16 cellular contexts compared by ENCODE assay signal in genomic region chr3:72818915-72819314, GRCh38. TPM values are rescaled to one million over a fixed set of nuclear protein-coding genes. Genes with fewer than 3 reads are reported as not detected.
A peak's percentile ranks its signal among the peaks of the same experiment; 100 is the strongest.
DNase-seq lines count a peak whose midpoint lies in the region; ATAC-seq and TF ChIP-seq lines count a peak whose summit lies in the region.
"Had no signal": no experiment of that assay in that cellular context is flagged by ENCODE, and none has a peak within 500 bp of the region (broad histone marks: within the 10 kb centered on the region; RNA-seq: fewer than 3 reads in every experiment).

No MANE protein-coding gene starts in this region.

- H3K4me2 ChIP-seq in hepatocyte: no peak overlapping the region
- H3K4me2 ChIP-seq: KMS-11 had no signal

- intact Hi-C loops in posterior cingulate gyrus (cut with DNase I) (no loop called here), left ventricle myocardium superior (cut with micrococcal nuclease) (loop anchor here (10.0 kb wide), 2 partner anchors 154 to 374 kb away; partner anchors contain the start of gene RYBP)

- H4K20me1 ChIP-seq in hepatocyte (ENCODE audit: insufficient read depth, poor library complexity, severe bottlenecking): no peaks in the 10 kb centered on the region

- H3K36me3 ChIP-seq in hepatocyte (replicated peaks; ENCODE audit: insufficient read depth, low read depth): no peaks in the 10 kb centered on the region

- H3K9me2 ChIP-seq in hepatocyte (replicated peaks; ENCODE audit: insufficient read depth): no peaks in the 10 kb centered on the region

- H3K9me3 ChIP-seq in hepatocyte (ENCODE audit: low read depth): no peaks in the 10 kb centered on the region
- H3K9me3 ChIP-seq: esophagus squamous epithelium had no signal

- ATAC-seq in left ventricle myocardium superior: no peak
- ATAC-seq: activated CD8-positive, alpha-beta memory T cell treated with anti-CD3 and anti-CD28 coated beads, Interleukin-2, amount 10 ng/mL, durations not matched to agents 7 days and 5 days; naive thymus-derived CD8-positive, alpha-beta T cell had no signal

- peak; percentile 52 for DNase-seq in AG09309 (ENCODE audit: low read depth)
- DNase-seq in GM12865 (ENCODE audit: low read depth): peak; percentile 59
- peak; percentile 75 for DNase-seq in astrocyte of the spinal cord (ENCODE audit: low read depth, low spot score)
- peak; percentile 26 for DNase-seq in hepatocyte (ENCODE audit: low spot score)
- DNase-seq in GF-D8 (lab: John Stamatoyannopoulos, UW): no peak
- DNase-seq in NCI-H748 treated with DMSO at 0.1 percent for 48 hours (lab: John Stamatoyannopoulos, UW): no peak
- no peak for DNase-seq in posterior cingulate gyrus
- DNase-seq in left ventricle myocardium superior: no peak
- DNase-seq: activated CD8-positive, alpha-beta memory T cell treated with anti-CD3 and anti-CD28 coated beads, Interleukin-2, amount 10 ng/mL, durations not matched to agents 7 days and 5 days; esophagus squamous epithelium; kidney glomerular epithelial cell; naive thymus-derived CD8-positive, alpha-beta T cell; NCI-H187; stimulated activated CD4-positive, alpha-beta T cell treated with anti-CD3 and anti-CD28 coated beads, Interleukin-12 subunit alpha, Interleukin-12 subunit beta, amount 100 ng/mL, for 4 hours; T-helper 1 cell had no signal

- H3K4me3 ChIP-seq in AG09309 (ENCODE audit: control insufficient read depth, low read depth, low read length) (no peak overlapping the region), GM12865 (ENCODE audit: low read depth, low read length) (no peak overlapping the region), astrocyte of the spinal cord (ENCODE audit: low read depth, low read length) (no peak overlapping the region), hepatocyte (no peak overlapping the region)
- H3K4me3 ChIP-seq: esophagus squamous epithelium had no signal

- H3K79me2 ChIP-seq in hepatocyte: no peaks in the 10 kb centered on the region

- TF ChIP-seq CTCF in AG09309 (IDR thresholded peaks at IDR 0.05; ENCODE audit: control insufficient read depth, insufficient read depth, low read depth, low read length, missing control alignments) (no peak), GM12865 (IDR thresholded peaks at IDR 0.05; ENCODE audit: insufficient read depth, low read depth, low read length, missing control alignments) (no peak), astrocyte of the spinal cord (IDR thresholded peaks at IDR 0.05; ENCODE audit: low read depth, low read length) (no peak), hepatocyte (IDR thresholded peaks at IDR 0.05; ENCODE audit: poor library complexity) (no peak)

- H2AFZ ChIP-seq in hepatocyte: no peak overlapping the region

- 92% methylated on average over 1 of the region's 1 CpG for WGBS in hepatocyte (ENCODE audit: low lambda C conversion rate, missing lambda C conversion rate)

- H3K4me1 ChIP-seq in hepatocyte (ENCODE audit: insufficient read depth): peaks cover 19% of the 10 kb centered on the region

- H3K27ac ChIP-seq in hepatocyte: peak overlapping the region; percentile 10
- H3K27ac ChIP-seq: esophagus squamous epithelium, KMS-11 had no signal

- in situ Hi-C loops in astrocyte of the spinal cord (cut with HindIII; ENCODE audit: low sequenced_read_pairs): no loop called here

- H3K27me3 ChIP-seq in hepatocyte: no peaks in the 10 kb centered on the region
- H3K27me3 ChIP-seq: esophagus squamous epithelium had no signal

RNA-seq across cellular contexts. Expression of gene SHQ1, which starts 29.3 kb away (rescaled TPM):
- total RNA-seq in hepatocyte (16.2 and 16.8 TPM in 2 replicates), left ventricle myocardium superior (17.0 TPM)
- 11.1 and 14.8 TPM in 2 replicates for polyA plus RNA-seq in hepatocyte

Comparison
In these comparisons a context has a peak if more than half of its experiments do, and no peak if none do; other contexts are left out.
1. DNase-seq: peak in AG09309 (single experiment), GM12865 (single experiment), astrocyte of the spinal cord (single experiment) and hepatocyte (single experiment); none in GF-D8 (single experiment), NCI-H748 treated with DMSO at 0.1 percent for 48 hours (single experiment), posterior cingulate gyrus (0 of 10) and left ventricle myocardium superior (single experiment).